ENCODE assay signal across 8 cellular contexts in genomic region chr16:17468611-17469010, GRCh38. TPM values are rescaled to one million over a fixed set of nuclear protein-coding genes. Genes with fewer than 3 reads are reported as not detected.
A peak's percentile ranks its signal among the peaks of the same experiment; 100 is the strongest.
DNase-seq lines count a peak whose midpoint lies in the region; ATAC-seq and TF ChIP-seq lines count a peak whose summit lies in the region.

No MANE protein-coding gene starts in this region.

- H3K27ac ChIP-seq in heart right ventricle (no peak overlapping the region), urinary bladder (ENCODE audit: low read depth) (no peak overlapping the region)

- WGBS in heart right ventricle, 2 donors, result 54 to 57% methylated on average over 7 of the region's 7 CpGs
- WGBS in urinary bladder, result 39% methylated on average over 7 of the region's 7 CpGs

- DNase-seq in heart right ventricle (no peak), cardiac septum (ENCODE audit: low spot score) (no peak), naive B cell (no peak)
- no peak for DNase-seq in stimulated activated CD8-positive, alpha-beta memory T cell treated with anti-CD3 and anti-CD28 coated beads, Interleukin-4, amount 100 ng/mL, for 48 hours

- no peaks in the 10 kb centered on the region for H3K9me3 ChIP-seq in heart right ventricle

- H3K27ac Mint-ChIP-seq in brain (peak overlapping the region; percentile 76 to 89 (median 85)), naive B cell (peak overlapping the region in 5 of 6 donors; percentile 65 to 95 (median 89))

- H3K36me3 Mint-ChIP-seq in brain (peaks cover 12% of the 10 kb centered on the region), naive B cell (peaks cover 0 to 15% of the 10 kb centered on the region in 2 donors)

- H3K4me1 ChIP-seq in heart right ventricle (peaks cover 0 to 41% (median 16%) of the 10 kb centered on the region in 9 donors), urinary bladder (ENCODE audit: insufficient read depth) (no peaks in the 10 kb centered on the region)

- H3K4me3 Mint-ChIP-seq in brain (peak overlapping the region; percentile 88 to 95 (median 92)), naive B cell (peak overlapping the region; percentile 90 to 100 (median 96))

- H3K4me3 ChIP-seq in heart right ventricle (peak overlapping the region in 6 of 10 donors; percentile 57 to 70 (median 64)), urinary bladder (ENCODE audit: low read depth, low read length) (peak overlapping the region; percentile 85)

- H3K36me3 ChIP-seq in heart right ventricle (no peaks in the 10 kb centered on the region), urinary bladder (ENCODE audit: insufficient read depth) (no peaks in the 10 kb centered on the region)

- H3K4me1 Mint-ChIP-seq in brain (peaks cover 48% of the 10 kb centered on the region), naive B cell (peaks cover 48 to 67% (median 55%) of the 10 kb centered on the region in 3 donors)

- peaks cover 0 to 49% (median 40%) of the 10 kb centered on the region in 7 donors for H3K27me3 ChIP-seq in heart right ventricle

- H3K9me3 Mint-ChIP-seq in brain (peaks cover 0 to 4% (median 3%) of the 10 kb centered on the region in 5 experiments), naive B cell (no peaks in the 10 kb centered on the region)

- TF ChIP-seq CTCF in heart right ventricle (IDR thresholded peaks at IDR 0.05) (no peak), brain (conservative IDR thresholded peaks at IDR 0.05) (no peak)

- ATAC-seq in heart right ventricle (no peak), naive B cell (ENCODE audit: low read depth in 2 of 2) (no peak), GM19455 (IDR thresholded peaks at IDR 0.05; ENCODE audit: unreplicated experiment) (no peak), GM18868 (IDR thresholded peaks at IDR 0.05; ENCODE audit: unreplicated experiment) (no peak)

- H3K27me3 Mint-ChIP-seq in brain, result peaks cover 14% of the 10 kb centered on the region
- H3K27me3 Mint-ChIP-seq in naive B cell, result no peaks in the 10 kb centered on the region

- intact Hi-C loops in heart right ventricle (cut with DNase I) (loop anchor here (2.0 to 10.0 kb wide), 12 partner anchors 64 to 614 kb away; no protein-coding TSS in a partner anchor), cardiac septum (cut with DNase I) (loop anchor here (5.0 to 10.0 kb wide), 4 partner anchors 191 to 606 kb away; no protein-coding TSS in a partner anchor)

RNA-seq across cellular contexts. Expression of gene XYLT1, which starts 2.1 kb away (rescaled TPM):
- 1 to 10 TPM in 7 of 10 donors, under 1 TPM in 3; 0.67 to 4.0 (median 1.6) TPM for total RNA-seq in heart right ventricle
- polyA plus RNA-seq in heart right ventricle, result 1 to 10 TPM in 1 of 2 donors, under 1 TPM in 1; 0.29 to 3.9 TPM
- total RNA-seq in cardiac septum, result 2.9 TPM
- 10.4 TPM for polyA plus RNA-seq in brain (ENCODE audit: insufficient read depth, low read depth, low replicate concordance)
- 1 to 10 TPM; 1.7 to 8.7 (median 3.9) TPM for polyA plus RNA-seq in naive B cell (ENCODE audit: low read depth in 6 of 6)
- total RNA-seq in urinary bladder, result 13.4 TPM
- 10.1 TPM for polyA plus RNA-seq in urinary bladder
